ENCODE assay signal across 28 cellular contexts in the genomic region with DNA sequence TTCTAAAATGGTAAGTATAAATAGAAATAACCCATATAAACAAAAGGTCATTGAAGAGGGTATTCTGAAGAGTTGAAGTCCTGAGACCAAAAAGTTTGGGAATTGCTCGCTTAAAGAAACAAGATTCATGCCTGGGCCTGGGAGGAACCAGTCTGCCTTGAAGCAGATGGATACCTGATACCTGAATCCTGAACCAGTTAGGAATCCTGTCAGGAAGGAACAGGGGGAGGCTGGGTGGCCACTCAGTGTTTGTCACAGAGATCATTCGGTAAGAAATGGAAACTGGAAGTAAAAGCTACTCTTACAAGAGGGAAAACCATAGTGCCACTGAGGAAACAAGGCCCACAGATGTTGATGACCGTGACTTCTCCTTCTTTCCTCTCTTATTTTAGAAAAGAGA.
"Had no signal": no experiment of that assay in that cellular context is flagged by ENCODE, and none has a peak within 500 bp of the region (broad histone marks: within the 10 kb centered on the region; RNA-seq: fewer than 3 reads in every experiment).

No MANE protein-coding gene starts in this region.

- H3K9ac ChIP-seq: KMS-11 had no signal

- H3K4me3 ChIP-seq: ascending aorta, Peyer's patch, SJCRH30, SK-N-MC had no signal

- H3K36me3 Mint-ChIP-seq: activated naive CD4-positive, alpha-beta T cell treated with anti-CD3 and anti-CD28 coated beads, Interleukin-2, amount 50 U/mL, for 24 hours; activated naive CD8-positive, alpha-beta T cell treated with anti-CD3 and anti-CD28 coated beads, Interleukin-2, amount 10 ng/mL, durations not matched to agents 7 days and 5 days had no signal

- H3K9me3 ChIP-seq: ascending aorta, Peyer's patch, SJCRH30 had no signal

- H3K27me3 ChIP-seq: ascending aorta, Peyer's patch, SJCRH30 had no signal

- H3K27me3 Mint-ChIP-seq: activated CD4-positive, alpha-beta T cell treated with anti-CD3 and anti-CD28 coated beads, Interleukin-2, amount 10 ng/mL, durations not matched to agents 24 days and 14 days; activated naive CD8-positive, alpha-beta T cell treated with anti-CD3 and anti-CD28 coated beads, Interleukin-2, amount 10 ng/mL, durations not matched to agents 7 days and 5 days had no signal

- H3K4me3 Mint-ChIP-seq: activated CD4-positive, alpha-beta T cell treated with anti-CD3 and anti-CD28 coated beads, Interleukin-2, amount 10 ng/mL, durations not matched to agents 24 days and 14 days; activated CD8-positive, alpha-beta T cell treated with anti-CD3 and anti-CD28 coated beads, Interleukin-2, amount 10 ng/mL, durations not matched to agents 7 days and 5 days; activated naive CD4-positive, alpha-beta T cell treated with anti-CD3 and anti-CD28 coated beads, Interleukin-2, amount 50 U/mL, for 24 hours; activated naive CD8-positive, alpha-beta T cell treated with anti-CD3 and anti-CD28 coated beads, Interleukin-2, amount 10 ng/mL, durations not matched to agents 7 days and 5 days; activated T-cell treated with anti-CD3 and anti-CD28 coated beads, Interleukin-2, amount 50 U/mL, for 24 hours had no signal

- H3K27ac Mint-ChIP-seq: activated CD4-positive, alpha-beta T cell treated with anti-CD3 and anti-CD28 coated beads, Interleukin-2, amount 10 ng/mL, durations not matched to agents 24 days and 14 days; activated CD8-positive, alpha-beta T cell treated with anti-CD3 and anti-CD28 coated beads, Interleukin-2, amount 10 ng/mL, durations not matched to agents 7 days and 5 days; activated naive CD4-positive, alpha-beta T cell treated with anti-CD3 and anti-CD28 coated beads, Interleukin-2, amount 50 U/mL, for 24 hours; activated naive CD8-positive, alpha-beta T cell treated with anti-CD3 and anti-CD28 coated beads, Interleukin-2, amount 10 ng/mL, durations not matched to agents 7 days and 5 days; activated T-cell treated with anti-CD3 and anti-CD28 coated beads, Interleukin-2, amount 50 U/mL, for 24 hours; activated T-helper 2 cell treated with anti-CD3 and anti-CD28 coated beads, Interferon-gamma antibody, Interleukin-2, Interleukin-4, amounts not matched to agents 10 μg/mL and 5 μg/mL and 100 μg/mL, durations not matched to agents 14 hours and 24 hours and 36 hours had no signal

- H3K4me1 Mint-ChIP-seq: activated CD4-positive, alpha-beta T cell treated with anti-CD3 and anti-CD28 coated beads, Interleukin-2, amount 10 ng/mL, durations not matched to agents 24 days and 14 days; activated naive CD4-positive, alpha-beta T cell treated with anti-CD3 and anti-CD28 coated beads, Interleukin-2, amount 50 U/mL, for 24 hours; activated naive CD8-positive, alpha-beta T cell treated with anti-CD3 and anti-CD28 coated beads, Interleukin-2, amount 10 ng/mL, durations not matched to agents 7 days and 5 days had no signal

- H3K4me2 ChIP-seq: KMS-11 had no signal

- DNase-seq: activated CD4-positive, alpha-beta T cell treated with anti-CD3 and anti-CD28 coated beads, Interleukin-2, amount 10 ng/mL, durations not matched to agents 24 days and 14 days; activated CD4-positive, alpha-beta T cell treated with anti-CD3 and anti-CD28 coated beads, Interleukin-2, amount 50 U/mL, for 48 hours; activated CD8-positive, alpha-beta T cell treated with anti-CD3 and anti-CD28 coated beads, Interleukin-2, amount 10 ng/mL, durations not matched to agents 7 days and 5 days; activated gamma-delta T cell; activated naive CD4-positive, alpha-beta T cell treated with Interleukin-2 at 50 U/mL for 16 hours; activated naive CD8-positive, alpha-beta T cell treated with anti-CD3 and anti-CD28 coated beads, Interleukin-2, amount 10 ng/mL, durations not matched to agents 7 days and 5 days; activated T-cell treated with anti-CD3 and anti-CD28 coated beads, Interleukin-2, amount 50 U/mL, for 24 hours; amygdala; NCI-H1105; NCI-H1417 treated with DMSO at 0.1 percent for 48 hours; NCI-H187 treated with DMSO at 0.1 percent for 48 hours; NCI-H2081; NCI-H226; NCI-H446 treated with DMSO at 0.1 percent for 48 hours; NCI-H524; NCI-H69; NCI-H82; Peyer's patch; SHP77; SJCRH30; T1000; WERI-Rb-1 had no signal

- ATAC-seq: activated CD8-positive, alpha-beta T cell treated with anti-CD3 and anti-CD28 coated beads, Interleukin-2, amount 10 ng/mL, durations not matched to agents 7 days and 5 days had no signal

- H3K36me3 ChIP-seq: ascending aorta, Peyer's patch, SJCRH30, WERI-Rb-1 had no signal

- H3K27ac ChIP-seq: ascending aorta, KMS-11, Peyer's patch, RWPE1, SJCRH30, SK-N-MC, WERI-Rb-1 had no signal

- H3K4me1 ChIP-seq: ascending aorta, Peyer's patch, SJCRH30 had no signal

- H3K9me3 Mint-ChIP-seq: activated CD4-positive, alpha-beta T cell treated with anti-CD3 and anti-CD28 coated beads, Interleukin-2, amount 10 ng/mL, durations not matched to agents 24 days and 14 days; activated naive CD8-positive, alpha-beta T cell treated with anti-CD3 and anti-CD28 coated beads, Interleukin-2, amount 10 ng/mL, durations not matched to agents 7 days and 5 days; activated T-helper 2 cell treated with anti-CD3 and anti-CD28 coated beads, Interferon-gamma antibody, Interleukin-2, Interleukin-4, amounts not matched to agents 10 μg/mL and 5 μg/mL and 100 μg/mL, durations not matched to agents 14 hours and 24 hours and 36 hours had no signal
